In the genomic region with DNA sequence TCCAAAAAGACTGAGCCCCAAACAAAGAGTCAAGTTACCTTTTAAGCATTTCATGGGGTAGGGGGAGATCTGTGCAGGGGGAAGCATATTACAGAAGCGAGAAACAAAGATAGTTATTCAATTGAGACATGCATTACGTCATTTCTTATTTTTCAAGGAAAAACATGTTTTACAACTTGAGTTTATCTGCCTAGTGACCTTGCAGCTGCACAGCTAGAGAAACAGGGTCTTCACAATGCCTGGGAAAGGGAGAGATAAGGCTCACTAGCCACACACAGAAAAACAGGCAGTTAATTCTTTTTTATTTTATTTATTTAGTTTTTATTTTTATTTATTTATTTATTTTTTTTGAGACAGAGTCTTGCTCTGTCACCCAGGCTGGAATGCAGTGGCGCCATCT, we compare ENCODE assay signal across 5 cellular contexts. TPM values are rescaled to one million over a fixed set of nuclear protein-coding genes. Genes with fewer than 3 reads are reported as not detected.
"Had no signal": no experiment of that assay in that cellular context is flagged by ENCODE, and none has a peak within 500 bp of the region (broad histone marks: within the 10 kb centered on the region; RNA-seq: fewer than 3 reads in every experiment).

No MANE protein-coding gene starts in this region.

RNA-seq across cellular contexts. Expression of a gene that starts 1.1 kb away (rescaled TPM):
- total RNA-seq: H4, H7, HFFc6, HT1080, IMR-90 had no signal
- polyA plus RNA-seq: IMR-90 had no signal

RNA-seq across cellular contexts. Expression of a gene that starts 16.8 kb away (rescaled TPM):
- total RNA-seq: H7, HFFc6, HT1080, IMR-90 had no signal
- polyA plus RNA-seq: IMR-90 had no signal

RNA-seq across cellular contexts. Expression of a gene that starts 32.2 kb away (rescaled TPM):
- total RNA-seq: H4, H7, HFFc6, HT1080, IMR-90 had no signal
- polyA plus RNA-seq: IMR-90 had no signal
